ENCODE assay signal across 9 cellular contexts in genomic region chr7:64999165-65000004, GRCh38. TPM values are rescaled to one million over a fixed set of nuclear protein-coding genes. Genes with fewer than 3 reads are reported as not detected.
DNase-seq lines count a peak whose midpoint lies in the region; ATAC-seq, FAIRE-seq and TF ChIP-seq lines count a peak whose summit lies in the region.
"Had no signal": no experiment of that assay in that cellular context is flagged by ENCODE, and none has a peak within 500 bp of the region (broad histone marks: within the 10 kb centered on the region; RNA-seq: fewer than 3 reads in every experiment).

No MANE protein-coding gene starts in this region.

- H3K4me1 Mint-ChIP-seq in glutamatergic neuron (ENCODE audit: low read depth, unreplicated experiment), result peaks cover under 1% of the 10 kb centered on the region
- H3K4me1 Mint-ChIP-seq in activated CD4-positive, alpha-beta memory T cell treated with anti-CD3 and anti-CD28 coated beads, Interleukin-2, amount 10 ng/mL, durations not matched to agents 7 days and 5 days, result peaks cover 7% of the 10 kb centered on the region
- H3K4me1 Mint-ChIP-seq in activated naive CD8-positive, alpha-beta T cell treated with anti-CD3 and anti-CD28 coated beads for 36 hours, result peaks cover 12% of the 10 kb centered on the region

- no peaks in the 10 kb centered on the region for H3K9me3 ChIP-seq in gastrocnemius medialis
- H3K9me3 ChIP-seq: thyroid gland had no signal

- H3K27me3 Mint-ChIP-seq in glutamatergic neuron (ENCODE audit: unreplicated experiment), result peaks cover 7% of the 10 kb centered on the region
- no peaks in the 10 kb centered on the region for H3K27me3 Mint-ChIP-seq in activated CD4-positive, alpha-beta memory T cell treated with anti-CD3 and anti-CD28 coated beads, Interleukin-2, amount 10 ng/mL, durations not matched to agents 7 days and 5 days
- H3K27me3 Mint-ChIP-seq in activated naive CD8-positive, alpha-beta T cell treated with anti-CD3 and anti-CD28 coated beads for 36 hours, result no peaks in the 10 kb centered on the region

- CTCF ChIA-PET in activated CD4-positive, alpha-beta memory T cell treated with anti-CD3 and anti-CD28 coated beads, Interleukin-2, amount 10 ng/mL, durations not matched to agents 7 days and 5 days (lab: Charles Lee), result no interaction called here

- H3K36me3 ChIP-seq in gastrocnemius medialis, result no peaks in the 10 kb centered on the region
- H3K36me3 ChIP-seq: thyroid gland had no signal

- no peak overlapping the region for H3K4me3 Mint-ChIP-seq in glutamatergic neuron (ENCODE audit: unreplicated experiment)
- H3K4me3 Mint-ChIP-seq in activated CD4-positive, alpha-beta memory T cell treated with anti-CD3 and anti-CD28 coated beads, Interleukin-2, amount 10 ng/mL, durations not matched to agents 7 days and 5 days, result no peak overlapping the region
- H3K4me3 Mint-ChIP-seq in activated naive CD8-positive, alpha-beta T cell treated with anti-CD3 and anti-CD28 coated beads for 36 hours, result no peak overlapping the region

- TF ChIP-seq CTCF in epithelial cell of esophagus (IDR thresholded peaks at IDR 0.05; ENCODE audit: insufficient read depth, low read depth, low read length, missing control alignments) (no peak), gastrocnemius medialis (IDR thresholded peaks at IDR 0.05 in 4 of 5, conservative IDR thresholded peaks at IDR 0.05 in 1 of 5) (no peak), glutamatergic neuron (IDR thresholded peaks at IDR 0.05; ENCODE audit: partially characterized antibody, unreplicated experiment) (no peak)

- H3K4me3 ChIP-seq in epithelial cell of esophagus (ENCODE audit: low read length) (no peak overlapping the region), gastrocnemius medialis (peak overlapping the region in 1 of 4 donors; percentile 27)
- H3K4me3 ChIP-seq: thyroid gland had no signal

- ATAC-seq in GM21367 (IDR thresholded peaks at IDR 0.05; ENCODE audit: unreplicated experiment) (peak; percentile 65), gastrocnemius medialis (peak; percentile 76 to 80)

- H3K27me3 ChIP-seq in gastrocnemius medialis, result no peaks in the 10 kb centered on the region
- H3K27me3 ChIP-seq: thyroid gland had no signal

- in situ Hi-C loops in gastrocnemius medialis (cut with MboI; ENCODE audit: low sequenced_read_pairs in 4 of 4), result loop anchor here in 1 of 4 donors (10.0 kb wide), 1 partner anchor 95 kb away; the partner anchor contains the start of gene ZNF273

- peak overlapping the region; percentile 59 to 81 (median 73) for H3K27ac ChIP-seq in gastrocnemius medialis

- peaks cover 28% of the 10 kb centered on the region for H3K9me3 Mint-ChIP-seq in glutamatergic neuron (ENCODE audit: unreplicated experiment)
- peaks cover 52% of the 10 kb centered on the region for H3K9me3 Mint-ChIP-seq in activated CD4-positive, alpha-beta memory T cell treated with anti-CD3 and anti-CD28 coated beads, Interleukin-2, amount 10 ng/mL, durations not matched to agents 7 days and 5 days
- H3K9me3 Mint-ChIP-seq in activated naive CD8-positive, alpha-beta T cell treated with anti-CD3 and anti-CD28 coated beads for 36 hours, result peaks cover 59% of the 10 kb centered on the region

- POLR2A ChIA-PET in activated CD4-positive, alpha-beta memory T cell treated with anti-CD3 and anti-CD28 coated beads, Interleukin-2, amount 10 ng/mL, durations not matched to agents 7 days and 5 days (lab: Charles Lee), result no interaction called here

- FAIRE-seq in frontal cortex (lab: Jason Lieb, UNC), result no peak

- peak in 1 of 2 donors; percentile 47 for TF ChIP-seq POLR2A in gastrocnemius medialis (IDR thresholded peaks at IDR 0.05)

- no peak overlapping the region for H3K27ac Mint-ChIP-seq in glutamatergic neuron (ENCODE audit: unreplicated experiment)
- H3K27ac Mint-ChIP-seq in activated CD4-positive, alpha-beta memory T cell treated with anti-CD3 and anti-CD28 coated beads, Interleukin-2, amount 10 ng/mL, durations not matched to agents 7 days and 5 days, result no peak overlapping the region
- H3K27ac Mint-ChIP-seq in activated naive CD8-positive, alpha-beta T cell treated with anti-CD3 and anti-CD28 coated beads for 36 hours, result no peak overlapping the region

- H3K4me1 ChIP-seq in gastrocnemius medialis, result peaks cover 7 to 20% of the 10 kb centered on the region in 2 donors

- intact Hi-C loops in gastrocnemius medialis (cut with DNase I; ENCODE audit: low total_unique reads), result loop anchor here (2.0 to 10.0 kb wide), 2 partner anchors 39 to 375 kb away; partner anchors contain the start of gene ZNF92

- H3K36me3 Mint-ChIP-seq in glutamatergic neuron (ENCODE audit: unreplicated experiment), result peaks cover 74% of the 10 kb centered on the region
- peaks cover 72% of the 10 kb centered on the region for H3K36me3 Mint-ChIP-seq in activated CD4-positive, alpha-beta memory T cell treated with anti-CD3 and anti-CD28 coated beads, Interleukin-2, amount 10 ng/mL, durations not matched to agents 7 days and 5 days (ENCODE audit: low read depth)
- peaks cover 75% of the 10 kb centered on the region for H3K36me3 Mint-ChIP-seq in activated naive CD8-positive, alpha-beta T cell treated with anti-CD3 and anti-CD28 coated beads for 36 hours

- DNase-seq in NCI-H2029 treated with DMSO at 0.1 percent for 48 hours (lab: John Stamatoyannopoulos, UW), result peak; percentile 2
- peak; percentile 94 for DNase-seq in epithelial cell of esophagus (ENCODE audit: low read depth)
- DNase-seq in gastrocnemius medialis, result peak; percentile 10 to 72
- DNase-seq in glutamatergic neuron, result no peak
- DNase-seq in activated CD4-positive, alpha-beta memory T cell treated with anti-CD3 and anti-CD28 coated beads, Interleukin-2, amount 10 ng/mL, durations not matched to agents 7 days and 5 days, result no peak
- no peak for DNase-seq in frontal cortex (ENCODE audit: low spot score in 2 of 2)
- no peak for DNase-seq in activated naive CD8-positive, alpha-beta T cell treated with anti-CD3 and anti-CD28 coated beads for 36 hours

RNA-seq across cellular contexts. Expression of gene ERV3-1, which starts 7.1 kb away (rescaled TPM):
- total RNA-seq in gastrocnemius medialis (1 to 10 TPM in 3 of 4 donors, under 1 TPM in 1; 0.49 to 3.9 (median 2.9) TPM), glutamatergic neuron (ENCODE audit: unreplicated experiment) (70.6 TPM), frontal cortex (14.3 TPM)
- 10 to 100 TPM in 1 of 2 experiments, 1 to 10 TPM in 1; 9.6 to 14.4 TPM for total RNA-seq in activated CD4-positive, alpha-beta memory T cell treated with anti-CD3 and anti-CD28 coated beads, Interleukin-2, amount 10 ng/mL, durations not matched to agents 7 days and 5 days
- 1 to 10 TPM; 5.3 to 6.1 TPM for total RNA-seq in activated naive CD8-positive, alpha-beta T cell treated with anti-CD3 and anti-CD28 coated beads for 36 hours

RNA-seq across cellular contexts. Expression of gene ZNF117, which starts 8.5 kb away (rescaled TPM):
- total RNA-seq in gastrocnemius medialis (1 to 10 TPM in 2 of 4 donors, under 1 TPM in 2; 0.78 to 1.9 (median 1.1) TPM), glutamatergic neuron (ENCODE audit: unreplicated experiment) (34.0 TPM), frontal cortex (45.7 TPM)
- total RNA-seq in activated CD4-positive, alpha-beta memory T cell treated with anti-CD3 and anti-CD28 coated beads, Interleukin-2, amount 10 ng/mL, durations not matched to agents 7 days and 5 days, result 1 to 10 TPM; 4.3 to 4.6 TPM
- total RNA-seq in activated naive CD8-positive, alpha-beta T cell treated with anti-CD3 and anti-CD28 coated beads for 36 hours, result 1 to 10 TPM; 2.9 to 3.2 TPM

Comparison
In these comparisons a context has a peak if more than half of its experiments do, and no peak if none do; other contexts are left out.
1. DNase-seq: peak in NCI-H2029 treated with DMSO at 0.1 percent for 48 hours (single experiment), epithelial cell of esophagus (single experiment) and gastrocnemius medialis (2 of 2); none in glutamatergic neuron (single experiment), activated CD4-positive, alpha-beta memory T cell treated with anti-CD3 and anti-CD28 coated beads, Interleukin-2, amount 10 ng/mL, durations not matched to agents 7 days and 5 days (single experiment), frontal cortex (0 of 2) and activated naive CD8-positive, alpha-beta T cell treated with anti-CD3 and anti-CD28 coated beads for 36 hours (single experiment).